8 cellular contexts compared by ENCODE assay signal in the genomic region with DNA sequence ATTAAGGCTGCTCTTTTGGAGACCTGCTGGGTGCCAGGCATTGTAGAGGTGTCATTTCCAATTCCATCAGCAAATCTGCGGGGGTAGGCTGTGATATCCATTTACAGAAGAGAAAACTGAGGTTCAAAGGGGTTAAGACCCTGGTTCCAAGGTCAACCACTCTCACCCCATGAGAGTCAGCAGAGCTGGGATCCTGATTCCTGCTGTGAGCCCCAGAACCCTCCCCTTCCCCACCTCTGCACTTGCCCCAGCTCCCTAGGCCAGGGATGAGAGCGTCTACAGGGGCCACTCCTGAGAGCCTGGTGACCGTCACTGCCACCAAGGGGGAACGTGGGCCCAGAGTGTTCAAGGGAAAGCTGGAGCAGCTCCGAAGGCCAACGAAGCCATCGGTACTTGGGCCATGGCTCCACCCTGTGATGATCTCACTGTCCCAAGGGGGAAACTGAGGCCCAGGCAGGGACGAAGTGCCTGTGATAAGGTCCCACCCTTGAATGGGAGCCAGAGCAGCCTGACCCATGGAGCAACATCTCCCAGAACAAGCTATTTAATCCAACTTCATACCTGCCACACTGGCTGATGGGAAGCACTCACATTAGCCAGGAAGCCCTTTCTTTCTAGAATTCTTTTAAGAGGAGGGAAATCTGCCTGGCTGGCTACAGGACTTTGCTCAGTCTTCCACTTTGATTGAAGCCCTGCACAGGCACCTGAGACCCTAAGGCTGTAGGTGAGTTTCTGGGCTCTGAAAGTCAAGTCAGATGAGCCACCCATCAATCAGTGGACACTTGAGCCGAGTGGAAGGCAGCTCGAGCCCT. TPM values are rescaled to one million over a fixed set of nuclear protein-coding genes. Genes with fewer than 3 reads are reported as not detected.
DNase-seq lines count a peak whose midpoint lies in the region; ATAC-seq and TF ChIP-seq lines count a peak whose summit lies in the region.

No MANE protein-coding gene starts in this region.

- H3K36me3 Mint-ChIP-seq in activated T-cell treated with anti-CD3 and anti-CD28 coated beads, Interleukin-2, amount 50 U/mL, for 24 hours (ENCODE audit: low read depth), result peaks cover 5% of the 10 kb centered on the region
- no peaks in the 10 kb centered on the region for H3K36me3 Mint-ChIP-seq in T-cell
- H3K36me3 Mint-ChIP-seq in stimulated activated effector memory CD8-positive, alpha-beta T cell treated with anti-CD3 and anti-CD28 coated beads, Interleukin-12 subunit alpha, Interleukin-12 subunit beta, amount 100 ng/mL, for 72 hours, result no peaks in the 10 kb centered on the region

- H3K9me3 ChIP-seq in hepatocyte (ENCODE audit: low read depth) (no peaks in the 10 kb centered on the region), OCI-LY7 (ENCODE audit: low read length) (no peaks in the 10 kb centered on the region)

- H3K27ac Mint-ChIP-seq in activated T-cell treated with anti-CD3 and anti-CD28 coated beads, Interleukin-2, amount 50 U/mL, for 24 hours, result no peak overlapping the region
- peak overlapping the region in 1 of 2 donors; percentile 52 for H3K27ac Mint-ChIP-seq in T-cell
- H3K27ac Mint-ChIP-seq in stimulated activated effector memory CD8-positive, alpha-beta T cell treated with anti-CD3 and anti-CD28 coated beads, Interleukin-12 subunit alpha, Interleukin-12 subunit beta, amount 100 ng/mL, for 72 hours, result no peak overlapping the region

- intact Hi-C loops in OCI-LY7 (cut with micrococcal nuclease; ENCODE audit: unreplicated experiment), result loop anchor here (5.0 kb wide), 1 partner anchor 1526 kb away; no protein-coding TSS in a partner anchor

- peaks cover 4% of the 10 kb centered on the region for H3K27me3 Mint-ChIP-seq in activated T-cell treated with anti-CD3 and anti-CD28 coated beads, Interleukin-2, amount 50 U/mL, for 24 hours
- H3K27me3 Mint-ChIP-seq in T-cell, result no peaks in the 10 kb centered on the region

- no TSS peak for BruUV-seq in OCI-LY7 (replicated peaks; lab: Mats Ljungman, UMichigan)

- H4K20me1 ChIP-seq in hepatocyte (ENCODE audit: insufficient read depth, poor library complexity, severe bottlenecking) (peaks cover 21% of the 10 kb centered on the region), OCI-LY7 (ENCODE audit: insufficient read depth, low read length) (peaks cover 12% of the 10 kb centered on the region; the same call in 1 of the 2 replicates)

- H3K27me3 ChIP-seq in hepatocyte, result no peaks in the 10 kb centered on the region

- CTCF ChIA-PET in T-cell (lab: Charles Lee) (interaction anchor here in 1 of 2 donors (1.3 kb wide), 1 partner anchor 15 kb away, joined by 3 read pairs; no protein-coding TSS in a partner anchor), OCI-LY7 (lab: Charles Lee; ENCODE audit: unreplicated experiment) (interaction anchor here (0.6 kb wide), 1 partner anchor 183 kb away, joined by 6 read pairs; no protein-coding TSS in a partner anchor)

- H3K79me2 ChIP-seq in hepatocyte, result peaks cover 20% of the 10 kb centered on the region
- no peaks in the 10 kb centered on the region; the same call in 1 of the 2 replicates for H3K79me2 ChIP-seq in OCI-LY7 (ENCODE audit: insufficient read depth, low read depth, low read length)

- WGBS in hepatocyte (ENCODE audit: low lambda C conversion rate, missing lambda C conversion rate), result 87% methylated on average over 10 of the region's 10 CpGs

- H3K9me3 Mint-ChIP-seq in activated T-cell treated with anti-CD3 and anti-CD28 coated beads, Interleukin-2, amount 50 U/mL, for 24 hours, result no peaks in the 10 kb centered on the region
- H3K9me3 Mint-ChIP-seq in T-cell, result no peaks in the 10 kb centered on the region
- H3K9me3 Mint-ChIP-seq in stimulated activated effector memory CD8-positive, alpha-beta T cell treated with anti-CD3 and anti-CD28 coated beads, Interleukin-12 subunit alpha, Interleukin-12 subunit beta, amount 100 ng/mL, for 72 hours, result no peaks in the 10 kb centered on the region

- POLR2A ChIA-PET in T-cell (lab: Charles Lee), result no interaction called here
- POLR2A ChIA-PET in OCI-LY7 (lab: Charles Lee), result no interaction called here

- no peak for ATAC-seq in T-cell (replicated peaks in 1 of 4)
- ATAC-seq in stimulated activated effector memory CD8-positive, alpha-beta T cell treated with anti-CD3 and anti-CD28 coated beads, Interleukin-12 subunit alpha, Interleukin-12 subunit beta, amount 100 ng/mL, for 72 hours, result no peak
- no peak for ATAC-seq in HG03175 (IDR thresholded peaks at IDR 0.05; ENCODE audit: unreplicated experiment)

- peak overlapping the region; percentile 6 for H3K4me3 Mint-ChIP-seq in activated T-cell treated with anti-CD3 and anti-CD28 coated beads, Interleukin-2, amount 50 U/mL, for 24 hours
- H3K4me3 Mint-ChIP-seq in T-cell, result peak overlapping the region; percentile 67 to 71 (median 69)
- H3K4me3 Mint-ChIP-seq in stimulated activated effector memory CD8-positive, alpha-beta T cell treated with anti-CD3 and anti-CD28 coated beads, Interleukin-12 subunit alpha, Interleukin-12 subunit beta, amount 100 ng/mL, for 72 hours, result peak overlapping the region; percentile 55

- H3K4me1 Mint-ChIP-seq in activated T-cell treated with anti-CD3 and anti-CD28 coated beads, Interleukin-2, amount 50 U/mL, for 24 hours (ENCODE audit: low read depth), result peaks cover 25% of the 10 kb centered on the region
- peaks cover 23 to 27% (median 26%) of the 10 kb centered on the region in 3 donors for H3K4me1 Mint-ChIP-seq in T-cell
- H3K4me1 Mint-ChIP-seq in stimulated activated effector memory CD8-positive, alpha-beta T cell treated with anti-CD3 and anti-CD28 coated beads, Interleukin-12 subunit alpha, Interleukin-12 subunit beta, amount 100 ng/mL, for 72 hours, result peaks cover 35% of the 10 kb centered on the region

- no peak overlapping the region for H3K4me3 ChIP-seq in hepatocyte
- no peak overlapping the region for H3K4me3 ChIP-seq in OCI-LY7 (ENCODE audit: low read depth, low read length, poor library complexity, severe bottlenecking)

- no peak for TF ChIP-seq CTCF in hepatocyte (IDR thresholded peaks at IDR 0.05; ENCODE audit: poor library complexity)
- TF ChIP-seq CTCF in OCI-LY7 (conservative IDR thresholded peaks at IDR 0.05; ENCODE audit: low read length), result no peak

- DNase-seq in activated T-cell treated with anti-CD3 and anti-CD28 coated beads, Interleukin-2, amount 50 U/mL, for 24 hours, result no peak
- no peak for DNase-seq in activated T-cell treated with anti-CD3 and anti-CD28 coated beads, Interleukin-2, amount 50 U/mL, for 1 hour
- DNase-seq in T-cell, result peak in 2 of 34 experiments; percentile 1 to 12
- no peak for DNase-seq in hepatocyte (ENCODE audit: low spot score)
- DNase-seq in stimulated activated effector memory CD8-positive, alpha-beta T cell treated with anti-CD3 and anti-CD28 coated beads, Interleukin-12 subunit alpha, Interleukin-12 subunit beta, amount 100 ng/mL, for 72 hours (ENCODE audit: low spot score in 2 of 2), result peak in 1 of 2 donors; percentile 48
- DNase-seq in NCI-H69 (lab: John Stamatoyannopoulos, UW), result no peak
- no peak for DNase-seq in OCI-LY7 (ENCODE audit: low spot score)

- no peak overlapping the region for H2AFZ ChIP-seq in hepatocyte
- H2AFZ ChIP-seq in OCI-LY7 (ENCODE audit: low read length), result no peak overlapping the region

- no peak overlapping the region for H3K27ac ChIP-seq in hepatocyte
- no peak overlapping the region for H3K27ac ChIP-seq in OCI-LY7 (ENCODE audit: low read depth, low read length, poor library complexity, severe bottlenecking)

- H3K36me3 ChIP-seq in hepatocyte (replicated peaks; ENCODE audit: insufficient read depth, low read depth) (no peaks in the 10 kb centered on the region), OCI-LY7 (ENCODE audit: insufficient read depth, low read length) (no peaks in the 10 kb centered on the region)

- H3K4me1 ChIP-seq in hepatocyte (ENCODE audit: insufficient read depth) (peaks cover 22% of the 10 kb centered on the region), OCI-LY7 (ENCODE audit: insufficient read depth, low read length, poor library complexity, severe bottlenecking) (peaks cover 15% of the 10 kb centered on the region)

- peak overlapping the region; percentile 97 for H3K4me2 ChIP-seq in hepatocyte
- H3K4me2 ChIP-seq in OCI-LY7 (ENCODE audit: low read length), result no peak overlapping the region

- H3K9me2 ChIP-seq in hepatocyte (replicated peaks; ENCODE audit: insufficient read depth) (no peaks in the 10 kb centered on the region), OCI-LY7 (ENCODE audit: insufficient read depth, low read length) (no peaks in the 10 kb centered on the region)

RNA-seq across cellular contexts. Expression of a gene that starts 2.1 kb away (rescaled TPM):
- 10 to 100 TPM in 3 of 5 donors, 1 to 10 TPM in 2; 7.6 to 15.6 (median 15.4) TPM for total RNA-seq in T-cell
- 35.7 and 48.3 TPM in 2 replicates for total RNA-seq in hepatocyte
- 34.9 and 46.7 TPM in 2 replicates for polyA plus RNA-seq in hepatocyte
- total RNA-seq in OCI-LY7 (2014; rRNA removed; shearing (Covaris generic)), result 12.0 and 17.6 TPM in 2 replicates
- 13.4 and 13.6 TPM in 2 replicates for total RNA-seq in OCI-LY7 (2022)

Comparison
In these comparisons a context has a peak if more than half of its experiments do, and no peak if none do; other contexts are left out.
1. H3K4me3 Mint-ChIP-seq: peak in every context shown above with its lines; median percentile 69 in T-cell; 55 in stimulated activated effector memory CD8-positive, alpha-beta T cell treated with anti-CD3 and anti-CD28 coated beads, Interleukin-12 subunit alpha, Interleukin-12 subunit beta, amount 100 ng/mL, for 72 hours; 6 in activated T-cell treated with anti-CD3 and anti-CD28 coated beads, Interleukin-2, amount 50 U/mL, for 24 hours.